ENCODE assay signal across 8 cellular contexts in the genomic region with DNA sequence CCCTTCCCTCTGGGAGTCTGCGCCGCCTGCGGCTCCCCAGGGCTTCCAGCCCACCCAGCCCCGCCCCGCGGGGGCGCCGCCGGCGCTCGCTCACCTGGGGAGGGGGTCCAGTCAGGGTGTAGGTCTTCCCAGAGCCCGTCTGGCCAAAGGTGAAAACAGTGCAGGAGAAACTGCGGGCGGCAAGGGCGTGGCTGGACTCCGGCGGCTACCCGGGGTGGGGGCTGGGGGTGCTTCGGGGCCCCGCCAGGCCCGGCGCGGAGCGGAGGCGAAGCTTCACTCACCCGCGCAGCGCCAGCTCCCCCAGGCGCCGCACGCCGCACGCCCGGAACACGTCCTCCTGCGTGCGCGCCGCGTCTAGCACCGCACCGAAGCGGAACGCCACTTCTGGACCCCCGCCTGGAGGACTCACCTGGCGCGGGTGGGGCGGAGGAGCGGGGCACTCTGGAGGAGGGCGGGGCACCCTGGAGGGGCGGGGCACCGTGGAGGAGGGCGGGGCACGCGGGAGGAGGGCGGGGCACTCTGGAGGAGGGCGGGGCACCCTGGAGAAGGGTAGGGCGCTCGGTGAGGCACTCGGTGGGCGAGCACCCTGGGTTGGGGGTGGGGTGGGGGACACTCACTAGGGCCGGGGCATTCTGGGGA. TPM values are rescaled to one million over a fixed set of nuclear protein-coding genes. Genes with fewer than 3 reads are reported as not detected.
DNase-seq lines count a peak whose midpoint lies in the region; ATAC-seq lines count a peak whose summit lies in the region.

No MANE protein-coding gene starts in this region.

- H3K27ac ChIP-seq in iPS-18a (ENCODE audit: low read length): no peak overlapping the region
- peak overlapping the region in 1 of 21 experiments; percentile 64 for H3K27ac ChIP-seq in skin epidermis

- H3K9me3 ChIP-seq in iPS-18a (ENCODE audit: control insufficient read depth, low read depth, low read length): no peaks in the 10 kb centered on the region

- H3K4me1 Mint-ChIP-seq in activated naive CD4-positive, alpha-beta T cell treated with anti-CD3 and anti-CD28 coated beads for 36 hours (ENCODE audit: low read depth): peaks cover 6% of the 10 kb centered on the region

- peak; percentile 25 for DNase-seq in activated naive CD4-positive, alpha-beta T cell treated with anti-CD3 and anti-CD28 coated beads for 36 hours
- no peak for DNase-seq in activated naive CD4-positive, alpha-beta T cell treated with anti-CD3 and anti-CD28 coated beads, Interleukin-2, amount 50 U/mL, for 16 hours
- DNase-seq in activated naive CD4-positive, alpha-beta T cell treated with anti-CD3 and anti-CD28 coated beads, Interleukin-2, amount 50 U/mL, for 72 hours (ENCODE audit: low spot score in 2 of 2): peak in 1 of 2 donors; percentile 37
- no peak for DNase-seq in central memory CD4-positive, alpha-beta T cell
- no peak for DNase-seq in GM19240 (ENCODE audit: insufficient read length, low spot score)

- H3K4me1 ChIP-seq in iPS-18a (ENCODE audit: control insufficient read depth, low read depth, low read length): peaks cover 11% of the 10 kb centered on the region

- H3K9ac ChIP-seq in iPS-18a (ENCODE audit: low read length): no peak overlapping the region

- H3K9me3 Mint-ChIP-seq in activated naive CD4-positive, alpha-beta T cell treated with anti-CD3 and anti-CD28 coated beads for 36 hours: peaks cover 7% of the 10 kb centered on the region
- peaks cover 5 to 6% of the 10 kb centered on the region in 2 donors for H3K9me3 Mint-ChIP-seq in activated naive CD4-positive, alpha-beta T cell treated with anti-CD3 and anti-CD28 coated beads, Interleukin-2, amount 50 U/mL, for 72 hours

- no peaks in the 10 kb centered on the region for H3K36me3 ChIP-seq in iPS-18a (ENCODE audit: control insufficient read depth, low read depth, low read length)

- intact Hi-C loops in activated naive CD4-positive, alpha-beta T cell treated with anti-CD3 and anti-CD28 coated beads for 36 hours (cut with micrococcal nuclease): no loop called here

- H3K4me3 Mint-ChIP-seq in activated naive CD4-positive, alpha-beta T cell treated with anti-CD3 and anti-CD28 coated beads for 36 hours: no peak overlapping the region

- peak; percentile 13 to 84 for ATAC-seq in activated naive CD4-positive, alpha-beta T cell treated with anti-CD3 and anti-CD28 coated beads, Interleukin-2, amount 50 U/mL, for 72 hours
- no peak for ATAC-seq in HG03139 (IDR thresholded peaks at IDR 0.05; ENCODE audit: unreplicated experiment)

- CTCF ChIA-PET in activated naive CD4-positive, alpha-beta T cell treated with anti-CD3 and anti-CD28 coated beads for 36 hours (lab: Charles Lee): interaction anchor here (1.3 to 1.5 kb wide), 2 partner anchors 14 to 16 kb away, joined by 3 to 6 read pairs; no protein-coding TSS in a partner anchor

- H3K27me3 ChIP-seq in iPS-18a (ENCODE audit: control insufficient read depth, insufficient read depth, low read length): peaks cover 36% of the 10 kb centered on the region

- H3K4me3 ChIP-seq in iPS-18a (ENCODE audit: low read length): peak overlapping the region; percentile 51
- H3K4me3 ChIP-seq in skin epidermis: peak overlapping the region; percentile 14 to 45 (median 29)

- H3K36me3 Mint-ChIP-seq in activated naive CD4-positive, alpha-beta T cell treated with anti-CD3 and anti-CD28 coated beads for 36 hours (ENCODE audit: low read depth): no peaks in the 10 kb centered on the region
- H3K36me3 Mint-ChIP-seq in activated naive CD4-positive, alpha-beta T cell treated with anti-CD3 and anti-CD28 coated beads, Interleukin-2, amount 50 U/mL, for 72 hours: peaks cover 5 to 11% of the 10 kb centered on the region in 2 donors

- no peak overlapping the region for H3K27ac Mint-ChIP-seq in activated naive CD4-positive, alpha-beta T cell treated with anti-CD3 and anti-CD28 coated beads for 36 hours
- no peak overlapping the region for H3K27ac Mint-ChIP-seq in activated naive CD4-positive, alpha-beta T cell treated with anti-CD3 and anti-CD28 coated beads, Interleukin-2, amount 50 U/mL, for 72 hours

- H3K27me3 Mint-ChIP-seq in activated naive CD4-positive, alpha-beta T cell treated with anti-CD3 and anti-CD28 coated beads for 36 hours (ENCODE audit: low read depth): peaks cover 38% of the 10 kb centered on the region

RNA-seq across cellular contexts. Expression of a gene that starts 1.0 kb away (rescaled TPM):
- not detected for total RNA-seq in activated naive CD4-positive, alpha-beta T cell treated with anti-CD3 and anti-CD28 coated beads for 36 hours
- not detected for total RNA-seq in activated naive CD4-positive, alpha-beta T cell treated with anti-CD3 and anti-CD28 coated beads, Interleukin-2, amount 50 U/mL, for 72 hours

RNA-seq across cellular contexts. Expression of a gene that starts 20.0 kb away (rescaled TPM):
- not detected for total RNA-seq in activated naive CD4-positive, alpha-beta T cell treated with anti-CD3 and anti-CD28 coated beads for 36 hours
- not detected for total RNA-seq in activated naive CD4-positive, alpha-beta T cell treated with anti-CD3 and anti-CD28 coated beads, Interleukin-2, amount 50 U/mL, for 72 hours

RNA-seq across cellular contexts. Expression of a gene that starts 57.2 kb away (rescaled TPM):
- total RNA-seq in activated naive CD4-positive, alpha-beta T cell treated with anti-CD3 and anti-CD28 coated beads for 36 hours: 10 to 100 TPM in 1 of 2 experiments, 1 to 10 TPM in 1; 7.0 to 10.6 TPM
- total RNA-seq in activated naive CD4-positive, alpha-beta T cell treated with anti-CD3 and anti-CD28 coated beads, Interleukin-2, amount 50 U/mL, for 72 hours: 10 to 100 TPM in 1 of 2 donors, 1 to 10 TPM in 1; 2.3 to 26.7 TPM
